In the genomic region with DNA sequence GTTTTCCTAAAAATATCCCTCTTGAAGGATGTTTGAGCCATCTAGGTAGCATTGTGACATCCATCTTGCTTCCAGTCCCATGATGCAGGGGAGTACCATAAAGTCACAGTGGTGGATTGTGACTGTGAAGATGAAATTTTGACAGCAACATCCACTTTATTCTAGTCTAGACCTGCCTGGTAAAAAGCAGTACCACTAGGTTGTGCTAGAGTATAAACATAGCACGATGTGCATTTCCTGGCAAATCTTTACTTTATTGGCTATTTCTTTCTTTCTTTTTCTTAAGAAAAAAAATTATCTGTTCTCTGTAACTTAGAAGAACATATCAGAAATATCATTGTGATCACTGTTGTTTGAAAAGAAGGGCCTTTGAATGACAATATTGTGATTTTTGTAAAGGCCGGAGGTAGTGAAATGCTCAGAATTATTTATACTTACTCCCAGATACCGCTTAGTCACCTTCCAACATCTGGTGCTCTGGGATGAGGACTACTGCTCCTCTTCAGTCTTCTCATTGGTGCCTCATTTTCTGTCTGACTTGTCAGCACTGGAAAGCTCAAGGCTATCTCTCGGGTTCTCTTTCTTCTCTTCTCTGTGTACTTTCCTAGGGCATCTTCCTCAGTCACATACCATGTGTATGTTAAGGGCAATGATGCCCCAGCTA, we compare ENCODE assay signal across 1 cellular context.
TF ChIP-seq lines count a peak whose summit lies in the region.

No MANE protein-coding gene starts in this region.

TF ChIP-seq in HepG2, 621 proteins besides CTCF, POLR2A, EP300 and RAD21:
- TF ChIP-seq, protein P1, sequence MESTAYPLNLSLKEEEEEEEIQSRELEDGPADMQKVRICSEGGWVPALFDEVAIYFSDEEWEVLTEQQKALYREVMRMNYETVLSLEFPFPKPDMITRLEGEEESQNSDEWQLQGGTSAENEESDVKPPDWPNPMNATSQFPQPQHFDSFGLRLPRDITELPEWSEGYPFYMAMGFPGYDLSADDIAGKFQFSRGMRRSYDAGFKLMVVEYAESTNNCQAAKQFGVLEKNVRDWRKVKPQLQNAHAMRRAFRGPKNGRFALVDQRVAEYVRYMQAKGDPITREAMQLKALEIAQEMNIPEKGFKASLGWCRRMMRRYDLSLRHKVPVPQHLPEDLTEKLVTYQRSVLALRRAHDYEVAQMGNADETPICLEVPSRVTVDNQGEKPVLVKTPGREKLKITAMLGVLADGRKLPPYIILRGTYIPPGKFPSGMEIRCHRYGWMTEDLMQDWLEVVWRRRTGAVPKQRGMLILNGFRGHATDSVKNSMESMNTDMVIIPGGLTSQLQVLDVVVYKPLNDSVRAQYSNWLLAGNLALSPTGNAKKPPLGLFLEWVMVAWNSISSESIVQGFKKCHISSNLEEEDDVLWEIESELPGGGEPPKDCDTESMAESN (CRISPR knock-in tag; conservative IDR thresholded peaks at IDR 0.05), result no peak
- peak; percentile 13; the same call in 1 of the 2 replicates for TF ChIP-seq STAG1 (CRISPR knock-in tag; IDR thresholded peaks at IDR 0.05)
